In genomic region chr20:16620961-16621360, GRCh38 we compare ENCODE assay signal across 21 cellular contexts.
"Had no signal": no experiment of that assay in that cellular context is flagged by ENCODE, and none has a peak within 500 bp of the region (broad histone marks: within the 10 kb centered on the region; RNA-seq: fewer than 3 reads in every experiment).

No MANE protein-coding gene starts in this region.

- H3K4me1 ChIP-seq: SJSA1 had no signal

- H3K27ac ChIP-seq: SJSA1, SK-N-MC had no signal

- H3K4me3 ChIP-seq: SJSA1, SK-N-MC had no signal

- H3K36me3 ChIP-seq: SJSA1 had no signal

- DNase-seq: KBM-7, MV-4-11, NCI-H1048, NCI-H1105, NCI-H1417, NCI-H1436 treated with DMSO at 0.1 percent for 48 hours, NCI-H1694, NCI-H1930, NCI-H2081, NCI-H2107, NCI-H2227 treated with DMSO at 0.1 percent for 48 hours, NCI-H446, NCI-H510A, NCI-H524 treated with DMSO at 0.1 percent for 48 hours, NCI-H69, NCI-H774, Right ventricle myocardium superior, RPMI8226, SIG-M5 had no signal

- H3K27me3 ChIP-seq: SJSA1 had no signal

- H3K9me3 ChIP-seq: SJSA1 had no signal
